17 cellular contexts compared by ENCODE assay signal in the genomic region with DNA sequence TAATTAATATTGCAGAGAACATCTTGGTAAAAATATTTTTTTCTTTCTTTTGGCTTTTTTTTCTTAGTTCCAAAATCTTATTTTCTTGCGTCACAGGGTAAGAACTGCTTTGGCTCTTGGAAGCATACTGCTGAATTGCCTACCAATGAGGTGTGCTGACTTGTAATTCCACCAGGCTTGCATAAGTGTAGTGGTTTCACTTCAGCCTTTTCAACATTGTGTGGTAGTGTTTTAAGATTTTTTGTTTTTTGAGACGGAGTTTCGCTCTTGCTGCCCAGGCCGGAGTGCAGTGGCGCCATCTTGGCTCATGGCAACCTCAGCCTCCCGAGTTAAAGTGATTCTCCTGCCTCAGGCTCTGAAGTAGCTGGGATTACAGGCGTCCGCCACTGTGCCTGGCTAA. TPM values are rescaled to one million over a fixed set of nuclear protein-coding genes. Genes with fewer than 3 reads are reported as not detected.
DNase-seq lines count a peak whose midpoint lies in the region; ATAC-seq and TF ChIP-seq lines count a peak whose summit lies in the region.
"Had no signal": no experiment of that assay in that cellular context is flagged by ENCODE, and none has a peak within 500 bp of the region (broad histone marks: within the 10 kb centered on the region; RNA-seq: fewer than 3 reads in every experiment).

No MANE protein-coding gene starts in this region.

- no peaks in the 10 kb centered on the region for H3K27me3 Mint-ChIP-seq in WTC11 (ENCODE audit: low read depth)

- H3K36me3 Mint-ChIP-seq in WTC11: peaks cover 20% of the 10 kb centered on the region

- TF ChIP-seq CTCF in NB4 (IDR thresholded peaks at IDR 0.05; ENCODE audit: low read depth, low read length) (no peak), WTC11 (IDR thresholded peaks at IDR 0.05) (no peak)

- H3K4me1 Mint-ChIP-seq in WTC11: no peaks in the 10 kb centered on the region

- CTCF ChIA-PET in WTC11 (lab: Charles Lee): interaction anchor here (0.6 kb wide), 1 partner anchor 695 kb away, joined by 3 read pairs; no protein-coding TSS in a partner anchor

- POLR2A ChIA-PET in WTC11 (lab: Charles Lee): no interaction called here

- H3K4me3 ChIP-seq in NB4 (ENCODE audit: low read depth, low read length): no peak overlapping the region
- H3K4me3 ChIP-seq: BLaER1, MG63, PC-9 had no signal

- no peak overlapping the region for H3K4me3 Mint-ChIP-seq in WTC11

- peak overlapping the region; percentile 11; the same call in 1 of the 2 replicates for H3K27ac Mint-ChIP-seq in WTC11

- H3K9me3 Mint-ChIP-seq in WTC11: peaks cover 10% of the 10 kb centered on the region

- ATAC-seq in WTC11: no peak
- ATAC-seq in HG02678 (IDR thresholded peaks at IDR 0.05; ENCODE audit: unreplicated experiment): no peak

- peak; percentile 16 for DNase-seq in Ammon's horn (ENCODE audit: low spot score)
- DNase-seq in NB4 (ENCODE audit: low read depth): peak; percentile 33
- DNase-seq in WTC11 (ENCODE audit: low spot score): no peak
- DNase-seq in globus pallidus (ENCODE audit: low spot score): peak; percentile 9
- DNase-seq in occipital lobe (lab: John Stamatoyannopoulos, UW): no peak
- no peak for DNase-seq in G401 (ENCODE audit: low spot score)
- no peak for DNase-seq in HPDE6-E6E7 (ENCODE audit: extremely low spot score)
- DNase-seq: GF-D8, GOT3, Karpas-422, MG63, NCI-H1417 treated with DMSO at 0.1 percent for 48 hours, NCI-H1930, NCI-H526 treated with DMSO at 0.1 percent for 48 hours, PC-9 had no signal

- in situ Hi-C loops in G401 (cut with HindIII; ENCODE audit: low sequenced_read_pairs): no loop called here

- no peak for TF ChIP-seq POLR2A in NB4 (IDR thresholded peaks at IDR 0.05; ENCODE audit: extremely low read depth, insufficient read length)

TF ChIP-seq in WTC11, 78 proteins besides CTCF, POLR2A, EP300 and RAD21:
- TF ChIP-seq, protein P1, sequence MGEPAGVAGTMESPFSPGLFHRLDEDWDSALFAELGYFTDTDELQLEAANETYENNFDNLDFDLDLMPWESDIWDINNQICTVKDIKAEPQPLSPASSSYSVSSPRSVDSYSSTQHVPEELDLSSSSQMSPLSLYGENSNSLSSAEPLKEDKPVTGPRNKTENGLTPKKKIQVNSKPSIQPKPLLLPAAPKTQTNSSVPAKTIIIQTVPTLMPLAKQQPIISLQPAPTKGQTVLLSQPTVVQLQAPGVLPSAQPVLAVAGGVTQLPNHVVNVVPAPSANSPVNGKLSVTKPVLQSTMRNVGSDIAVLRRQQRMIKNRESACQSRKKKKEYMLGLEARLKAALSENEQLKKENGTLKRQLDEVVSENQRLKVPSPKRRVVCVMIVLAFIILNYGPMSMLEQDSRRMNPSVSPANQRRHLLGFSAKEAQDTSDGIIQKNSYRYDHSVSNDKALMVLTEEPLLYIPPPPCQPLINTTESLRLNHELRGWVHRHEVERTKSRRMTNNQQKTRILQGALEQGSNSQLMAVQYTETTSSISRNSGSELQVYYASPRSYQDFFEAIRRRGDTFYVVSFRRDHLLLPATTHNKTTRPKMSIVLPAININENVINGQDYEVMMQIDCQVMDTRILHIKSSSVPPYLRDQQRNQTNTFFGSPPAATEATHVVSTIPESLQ (CRISPR knock-in tag; IDR thresholded peaks at IDR 0.05): no peak
- TF ChIP-seq, protein P2, sequence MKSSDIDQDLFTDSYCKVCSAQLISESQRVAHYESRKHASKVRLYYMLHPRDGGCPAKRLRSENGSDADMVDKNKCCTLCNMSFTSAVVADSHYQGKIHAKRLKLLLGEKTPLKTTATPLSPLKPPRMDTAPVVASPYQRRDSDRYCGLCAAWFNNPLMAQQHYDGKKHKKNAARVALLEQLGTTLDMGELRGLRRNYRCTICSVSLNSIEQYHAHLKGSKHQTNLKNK (CRISPR knock-in tag; IDR thresholded peaks at IDR 0.05): no peak
- TF ChIP-seq SP1 (CRISPR knock-in tag; conservative IDR thresholded peaks at IDR 0.05) (no peak), MXD4 (CRISPR knock-in tag; IDR thresholded peaks at IDR 0.05; ENCODE audit: borderline replicate concordance) (no peak), FOXJ3 (CRISPR knock-in tag; IDR thresholded peaks at IDR 0.05; ENCODE audit: borderline replicate concordance) (no peak), NFATC4 (CRISPR knock-in tag; IDR thresholded peaks at IDR 0.05) (no peak), SOX15 (CRISPR knock-in tag; IDR thresholded peaks at IDR 0.05) (no peak), FOXP4 (CRISPR knock-in tag; IDR thresholded peaks at IDR 0.05) (no peak), FOXK1 (CRISPR knock-in tag; IDR thresholded peaks at IDR 0.05) (no peak), JAZF1 (CRISPR knock-in tag; IDR thresholded peaks at IDR 0.05) (no peak), ZBTB21 (CRISPR knock-in tag; IDR thresholded peaks at IDR 0.05; ENCODE audit: borderline replicate concordance) (no peak), RORB (CRISPR knock-in tag; IDR thresholded peaks at IDR 0.05) (no peak), ZNF219 (CRISPR knock-in tag; IDR thresholded peaks at IDR 0.05; ENCODE audit: borderline replicate concordance) (no peak), NR1H2 (CRISPR knock-in tag; IDR thresholded peaks at IDR 0.05) (no peak), MYBL2 (CRISPR knock-in tag; IDR thresholded peaks at IDR 0.05) (no peak), ZNF232 (CRISPR knock-in tag; IDR thresholded peaks at IDR 0.05) (no peak), HMGA2 (CRISPR knock-in tag; IDR thresholded peaks at IDR 0.05) (no peak)
- TF ChIP-seq, protein P3, sequence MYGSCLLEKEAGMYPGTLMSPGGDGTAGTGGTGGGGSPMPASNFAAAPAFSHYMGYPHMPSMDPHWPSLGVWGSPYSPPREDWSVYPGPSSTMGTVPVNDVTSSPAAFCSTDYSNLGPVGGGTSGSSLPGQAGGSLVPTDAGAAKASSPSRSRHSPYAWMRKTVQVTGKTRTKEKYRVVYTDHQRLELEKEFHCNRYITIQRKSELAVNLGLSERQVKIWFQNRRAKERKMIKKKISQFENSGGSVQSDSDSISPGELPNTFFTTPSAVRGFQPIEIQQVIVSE (CRISPR knock-in tag; IDR thresholded peaks at IDR 0.05; ENCODE audit: borderline replicate concordance): no peak
- TF ChIP-seq, protein P4, sequence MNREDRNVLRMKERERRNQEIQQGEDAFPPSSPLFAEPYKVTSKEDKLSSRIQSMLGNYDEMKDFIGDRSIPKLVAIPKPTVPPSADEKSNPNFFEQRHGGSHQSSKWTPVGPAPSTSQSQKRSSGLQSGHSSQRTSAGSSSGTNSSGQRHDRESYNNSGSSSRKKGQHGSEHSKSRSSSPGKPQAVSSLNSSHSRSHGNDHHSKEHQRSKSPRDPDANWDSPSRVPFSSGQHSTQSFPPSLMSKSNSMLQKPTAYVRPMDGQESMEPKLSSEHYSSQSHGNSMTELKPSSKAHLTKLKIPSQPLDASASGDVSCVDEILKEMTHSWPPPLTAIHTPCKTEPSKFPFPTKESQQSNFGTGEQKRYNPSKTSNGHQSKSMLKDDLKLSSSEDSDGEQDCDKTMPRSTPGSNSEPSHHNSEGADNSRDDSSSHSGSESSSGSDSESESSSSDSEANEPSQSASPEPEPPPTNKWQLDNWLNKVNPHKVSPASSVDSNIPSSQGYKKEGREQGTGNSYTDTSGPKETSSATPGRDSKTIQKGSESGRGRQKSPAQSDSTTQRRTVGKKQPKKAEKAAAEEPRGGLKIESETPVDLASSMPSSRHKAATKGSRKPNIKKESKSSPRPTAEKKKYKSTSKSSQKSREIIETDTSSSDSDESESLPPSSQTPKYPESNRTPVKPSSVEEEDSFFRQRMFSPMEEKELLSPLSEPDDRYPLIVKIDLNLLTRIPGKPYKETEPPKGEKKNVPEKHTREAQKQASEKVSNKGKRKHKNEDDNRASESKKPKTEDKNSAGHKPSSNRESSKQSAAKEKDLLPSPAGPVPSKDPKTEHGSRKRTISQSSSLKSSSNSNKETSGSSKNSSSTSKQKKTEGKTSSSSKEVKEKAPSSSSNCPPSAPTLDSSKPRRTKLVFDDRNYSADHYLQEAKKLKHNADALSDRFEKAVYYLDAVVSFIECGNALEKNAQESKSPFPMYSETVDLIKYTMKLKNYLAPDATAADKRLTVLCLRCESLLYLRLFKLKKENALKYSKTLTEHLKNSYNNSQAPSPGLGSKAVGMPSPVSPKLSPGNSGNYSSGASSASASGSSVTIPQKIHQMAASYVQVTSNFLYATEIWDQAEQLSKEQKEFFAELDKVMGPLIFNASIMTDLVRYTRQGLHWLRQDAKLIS (CRISPR knock-in tag; IDR thresholded peaks at IDR 0.05; ENCODE audit: borderline replicate concordance): no peak

RNA-seq across cellular contexts. Expression of gene N4BP2, which starts 42.4 kb away (rescaled TPM):
- 28.5 to 31.7 TPM (median 28.9 TPM) in 3 replicates for total RNA-seq in WTC11 (2021)
- total RNA-seq in occipital lobe: 67.1 TPM
- 6.6 and 14.9 TPM in 2 replicates for total RNA-seq in G401 (2014; rRNA removed; shearing (Covaris generic))

Comparison
In these comparisons a context has a peak if more than half of its experiments do, and no peak if none do; other contexts are left out.
1. DNase-seq: peak in Ammon's horn (single experiment), NB4 (single experiment) and globus pallidus (single experiment); none in WTC11 (single experiment), occipital lobe (single experiment), G401 (single experiment) and HPDE6-E6E7 (single experiment).